In genomic region chr10:131874991-131875451, GRCh38 we compare ENCODE assay signal across 8 cellular contexts. TPM values are rescaled to one million over a fixed set of nuclear protein-coding genes. Genes with fewer than 3 reads are reported as not detected.
DNase-seq lines count a peak whose midpoint lies in the region; ATAC-seq and TF ChIP-seq lines count a peak whose summit lies in the region.

No MANE protein-coding gene starts in this region.

- no CpG with 5 or more reads among the region's 17 CpGs for WGBS in iPS DF 6.9 (ENCODE audit: insufficient coverage, insufficient read length)
- 2% methylated on average over 9 of the region's 17 CpGs for whole genome bisulfite sequencing in smooth muscle cell (ENCODE audit: low lambda C conversion rate)

- in situ Hi-C loops in astrocyte of the cerebellum (cut with HindIII; ENCODE audit: low sequenced_read_pairs), result no loop called here

- peak overlapping the region; percentile 33 for H2AFZ ChIP-seq in smooth muscle cell (ENCODE audit: low read depth)

- H3K27me3 ChIP-seq in iPS DF 6.9 (ENCODE audit: control insufficient read depth, insufficient read depth, low read length), result no peaks in the 10 kb centered on the region
- no peaks in the 10 kb centered on the region for H3K27me3 ChIP-seq in smooth muscle cell (ENCODE audit: low read depth)

- H3K9me3 ChIP-seq in SK-N-MC (ENCODE audit: low read depth, low read length) (no peaks in the 10 kb centered on the region), iPS DF 6.9 (ENCODE audit: control insufficient read depth, insufficient read depth, low read length) (no peaks in the 10 kb centered on the region; the same call in 1 of the 2 replicates), smooth muscle cell (replicated peaks; ENCODE audit: low read depth) (no peaks in the 10 kb centered on the region)

- H3K4me2 ChIP-seq in smooth muscle cell, result peak overlapping the region; percentile 60

- ATAC-seq in HG03520 (IDR thresholded peaks at IDR 0.05; ENCODE audit: unreplicated experiment), result no peak

- no peaks in the 10 kb centered on the region for H3K79me2 ChIP-seq in smooth muscle cell (ENCODE audit: low read depth)

- H3K4me1 ChIP-seq in iPS DF 6.9 (ENCODE audit: control insufficient read depth, insufficient read depth, low read length) (no peaks in the 10 kb centered on the region), smooth muscle cell (ENCODE audit: low read depth) (no peaks in the 10 kb centered on the region)

- no peak overlapping the region for H3K27ac ChIP-seq in SK-N-MC
- H3K27ac ChIP-seq in iPS DF 6.9 (ENCODE audit: low read length), result no peak overlapping the region
- H3K27ac ChIP-seq in smooth muscle cell (ENCODE audit: low read depth), result no peak overlapping the region

- H3K36me3 ChIP-seq in SK-N-MC (ENCODE audit: insufficient read depth, low read length) (no peaks in the 10 kb centered on the region), iPS DF 6.9 (ENCODE audit: control insufficient read depth, insufficient read depth, low read length) (no peaks in the 10 kb centered on the region), smooth muscle cell (ENCODE audit: low read depth) (no peaks in the 10 kb centered on the region)

- TF ChIP-seq CTCF in astrocyte of the cerebellum (IDR thresholded peaks at IDR 0.05; ENCODE audit: low read depth, low read length, missing control alignments) (peak; percentile 72), smooth muscle cell (IDR thresholded peaks at IDR 0.05; ENCODE audit: borderline replicate concordance, insufficient read depth, poor library complexity, severe bottlenecking) (peak; percentile 78)

- no peaks in the 10 kb centered on the region for H3F3A ChIP-seq in smooth muscle cell (ENCODE audit: low read depth)

- no peaks in the 10 kb centered on the region for H4K20me1 ChIP-seq in smooth muscle cell (ENCODE audit: low read depth)

- DNase-seq in ELR (ENCODE audit: low read depth), result peak; percentile 82
- peak; percentile 64 for DNase-seq in HCEC 1CT
- DNase-seq in NCI-H1105 treated with DMSO at 0.1 percent for 48 hours (lab: John Stamatoyannopoulos, UW), result peak; percentile 84
- DNase-seq in SK-N-MC (ENCODE audit: low read depth, low spot score), result peak; percentile 1
- peak; percentile 60 for DNase-seq in astrocyte of the cerebellum (ENCODE audit: low read depth)
- peak; percentile 39 for DNase-seq in iPS DF 6.9 (ENCODE audit: low read depth, low spot score)
- peak; percentile 20 for DNase-seq in smooth muscle cell (lab: John Stamatoyannopoulos, UW; ENCODE audit: unreplicated experiment)

- no peak overlapping the region for H3K9ac ChIP-seq in SK-N-MC (ENCODE audit: insufficient read length)
- no peak overlapping the region for H3K9ac ChIP-seq in smooth muscle cell (ENCODE audit: low read depth)

- H3K4me3 ChIP-seq in SK-N-MC, result no peak overlapping the region; the same call in 1 of the 2 replicates
- no peak overlapping the region for H3K4me3 ChIP-seq in astrocyte of the cerebellum (ENCODE audit: low read depth, low read length)
- no peak overlapping the region for H3K4me3 ChIP-seq in iPS DF 6.9 (ENCODE audit: low read length)
- peak overlapping the region; percentile 24 for H3K4me3 ChIP-seq in smooth muscle cell

RNA-seq across cellular contexts. Expression of gene PPP2R2D, which starts 25.8 kb away (rescaled TPM):
- 25.1 and 27.1 TPM in 2 replicates for total RNA-seq in smooth muscle cell
- polyA plus RNA-seq in smooth muscle cell, result 22.2 and 22.5 TPM in 2 replicates

Comparison
In these comparisons a context has a peak if more than half of its experiments do, and no peak if none do; other contexts are left out.
1. DNase-seq: peak in every context shown above with its lines; median percentile 84 in NCI-H1105 treated with DMSO at 0.1 percent for 48 hours; 82 in ELR; 64 in HCEC 1CT; 60 in astrocyte of the cerebellum; 39 in iPS DF 6.9; 20 in smooth muscle cell; 1 in SK-N-MC.